Comparison of ENCODE assay signal across 20 cellular contexts in genomic region chr2:150981826-150982225, GRCh38.
DNase-seq lines count a peak whose midpoint lies in the region; ATAC-seq and TF ChIP-seq lines count a peak whose summit lies in the region.
"Had no signal": no experiment of that assay in that cellular context is flagged by ENCODE, and none has a peak within 500 bp of the region (broad histone marks: within the 10 kb centered on the region; RNA-seq: fewer than 3 reads in every experiment).

No MANE protein-coding gene starts in this region.

- no peak for TF ChIP-seq CTCF in MM.1S (IDR thresholded peaks at IDR 0.05; ENCODE audit: low read length)
- TF ChIP-seq CTCF in fibroblast of lung (conservative IDR thresholded peaks at IDR 0.05 in 1 of 2, IDR thresholded peaks at IDR 0.05 in 1 of 2; ENCODE audit: low read depth in 1 of 2, low read length in 2 of 2) = no peak
- TF ChIP-seq CTCF in nephron progenitor cell (IDR thresholded peaks at IDR 0.05) = no peak

- CTCF ChIA-PET in activated CD4-positive, alpha-beta memory T cell treated with anti-CD3 and anti-CD28 coated beads for 36 hours (lab: Charles Lee) = no interaction called here

- H3K9ac ChIP-seq in MM.1S (ENCODE audit: low read length) (no peak overlapping the region), fibroblast of lung (ENCODE audit: insufficient read depth, low read length) (no peak overlapping the region)

- H3K36me3 Mint-ChIP-seq in nephron progenitor cell (ENCODE audit: low read depth) = no peaks in the 10 kb centered on the region
- no peaks in the 10 kb centered on the region for H3K36me3 Mint-ChIP-seq in activated CD4-positive, alpha-beta memory T cell treated with anti-CD3 and anti-CD28 coated beads for 36 hours
- H3K36me3 Mint-ChIP-seq: T-cell had no signal

- peaks cover 11% of the 10 kb centered on the region for H3K4me1 ChIP-seq in MM.1S (ENCODE audit: low read length)
- H3K4me1 ChIP-seq in fibroblast of lung (ENCODE audit: control insufficient read depth, extremely low read depth, insufficient read depth, low read length) = no peaks in the 10 kb centered on the region
- H3K4me1 ChIP-seq: transverse colon had no signal

- POLR2A ChIA-PET in activated CD4-positive, alpha-beta memory T cell treated with anti-CD3 and anti-CD28 coated beads for 36 hours (lab: Charles Lee) = no interaction called here

- peaks cover 44% of the 10 kb centered on the region for H3K4me1 Mint-ChIP-seq in nephron progenitor cell
- no peaks in the 10 kb centered on the region for H3K4me1 Mint-ChIP-seq in stimulated activated naive CD8-positive, alpha-beta T cell treated with anti-CD3 and anti-CD28 coated beads, Interleukin-15, amount 100 ng/mL, for 72 hours
- H3K4me1 Mint-ChIP-seq in activated CD4-positive, alpha-beta memory T cell treated with anti-CD3 and anti-CD28 coated beads for 36 hours (ENCODE audit: low read depth) = no peaks in the 10 kb centered on the region
- H3K4me1 Mint-ChIP-seq: T-cell had no signal

- intact Hi-C loops in activated CD4-positive, alpha-beta memory T cell treated with anti-CD3 and anti-CD28 coated beads for 36 hours (cut with micrococcal nuclease) = no loop called here

- no peak overlapping the region for H3K4me3 ChIP-seq in MM.1S (ENCODE audit: low read length)
- H3K4me3 ChIP-seq in fibroblast of lung (replicated peaks in 1 of 4; ENCODE audit: control extremely low read depth in 1 of 4, insufficient read depth in 1 of 4, low read depth in 3 of 4, low read length in 4 of 4) = no peak overlapping the region
- H3K4me3 ChIP-seq: transverse colon had no signal

- no peaks in the 10 kb centered on the region for H3K9me2 ChIP-seq in MM.1S (replicated peaks; ENCODE audit: insufficient read depth, low read length)

- H3K27ac Mint-ChIP-seq in nephron progenitor cell = peak overlapping the region; percentile 81
- H3K27ac Mint-ChIP-seq in stimulated activated naive CD8-positive, alpha-beta T cell treated with anti-CD3 and anti-CD28 coated beads, Interleukin-15, amount 100 ng/mL, for 72 hours = no peak overlapping the region
- no peak overlapping the region for H3K27ac Mint-ChIP-seq in activated CD4-positive, alpha-beta memory T cell treated with anti-CD3 and anti-CD28 coated beads for 36 hours
- H3K27ac Mint-ChIP-seq: T-cell had no signal

- peaks cover 5% of the 10 kb centered on the region for H3K9me3 Mint-ChIP-seq in nephron progenitor cell
- peaks cover 9 to 10% of the 10 kb centered on the region in 2 donors for H3K9me3 Mint-ChIP-seq in stimulated activated naive CD8-positive, alpha-beta T cell treated with anti-CD3 and anti-CD28 coated beads, Interleukin-15, amount 100 ng/mL, for 72 hours
- H3K9me3 Mint-ChIP-seq in activated CD4-positive, alpha-beta memory T cell treated with anti-CD3 and anti-CD28 coated beads for 36 hours = no peaks in the 10 kb centered on the region

- H3K9me3 ChIP-seq in MM.1S (replicated peaks; ENCODE audit: insufficient read depth, low read length) = no peaks in the 10 kb centered on the region
- no peaks in the 10 kb centered on the region for H3K9me3 ChIP-seq in fibroblast of lung (ENCODE audit: control insufficient read depth, insufficient read depth, low read depth, low read length)

- H3K27me3 Mint-ChIP-seq in nephron progenitor cell (ENCODE audit: low read depth, poor library complexity) = peaks cover 4% of the 10 kb centered on the region
- H3K27me3 Mint-ChIP-seq in stimulated activated naive CD8-positive, alpha-beta T cell treated with anti-CD3 and anti-CD28 coated beads, Interleukin-15, amount 100 ng/mL, for 72 hours = peaks cover 24% of the 10 kb centered on the region
- peaks cover 5% of the 10 kb centered on the region for H3K27me3 Mint-ChIP-seq in activated CD4-positive, alpha-beta memory T cell treated with anti-CD3 and anti-CD28 coated beads for 36 hours

- H3K79me2 ChIP-seq in MM.1S (ENCODE audit: low read length) (no peaks in the 10 kb centered on the region), fibroblast of lung (ENCODE audit: control insufficient read depth, insufficient read depth, low read length) (no peaks in the 10 kb centered on the region)

- no peak overlapping the region for H3K4me3 Mint-ChIP-seq in nephron progenitor cell
- H3K4me3 Mint-ChIP-seq in stimulated activated naive CD8-positive, alpha-beta T cell treated with anti-CD3 and anti-CD28 coated beads, Interleukin-15, amount 100 ng/mL, for 72 hours = no peak overlapping the region
- H3K4me3 Mint-ChIP-seq in activated CD4-positive, alpha-beta memory T cell treated with anti-CD3 and anti-CD28 coated beads for 36 hours = no peak overlapping the region
- H3K4me3 Mint-ChIP-seq: T-cell had no signal

- DNase-seq in ELF-1 (ENCODE audit: low read depth, low spot score) = peak; percentile 48
- peak; percentile 24 for DNase-seq in MM.1S
- peak; percentile 21 to 47 for DNase-seq in fibroblast of lung (ENCODE audit: low read depth in 2 of 2)
- no peak for DNase-seq in nephron progenitor cell
- no peak for DNase-seq in stimulated activated naive CD8-positive, alpha-beta T cell treated with anti-CD3 and anti-CD28 coated beads, Interleukin-15, amount 100 ng/mL, for 72 hours
- no peak for DNase-seq in activated CD4-positive, alpha-beta memory T cell treated with anti-CD3 and anti-CD28 coated beads for 36 hours
- DNase-seq in anterior cingulate cortex (lab: John Stamatoyannopoulos, UW) = no peak
- DNase-seq: activated CD4-positive, alpha-beta T cell treated with anti-CD3 and anti-CD28 coated beads, Interleukin-2, amount 50 U/mL, for 4 hours; activated gamma-delta T cell treated with Interleukin-2 at 50 U/mL for 16 hours; DMS79; KG1; NCI-H1105; NCI-H2107; NCI-H526; right cardiac atrium; stimulated activated naive CD4-positive, alpha-beta T cell treated with Interleukin-2 at 50 U/mL for 16 hours; T-cell; transverse colon had no signal

- ATAC-seq in stimulated activated naive CD8-positive, alpha-beta T cell treated with anti-CD3 and anti-CD28 coated beads, Interleukin-15, amount 100 ng/mL, for 72 hours = no peak
- no peak for ATAC-seq in HG03196 (IDR thresholded peaks at IDR 0.05; ENCODE audit: unreplicated experiment)
- ATAC-seq: left lobe of liver, right cardiac atrium, T-cell had no signal

- peak overlapping the region; percentile 2; the same call in 1 of the 2 replicates for H3K4me2 ChIP-seq in MM.1S (ENCODE audit: low read depth, low read length)
- no peak overlapping the region for H3K4me2 ChIP-seq in fibroblast of lung (ENCODE audit: extremely low read depth, insufficient read depth, low read length)

- H3K27ac ChIP-seq in MM.1S (ENCODE audit: low read length) = no peak overlapping the region
- no peak overlapping the region for H3K27ac ChIP-seq in fibroblast of lung (ENCODE audit: insufficient read depth, low read length)

- H3K27me3 ChIP-seq in MM.1S (replicated peaks; ENCODE audit: insufficient read depth, low read length) (no peaks in the 10 kb centered on the region), fibroblast of lung (ENCODE audit: control insufficient read depth, insufficient read depth, low read length) (no peaks in the 10 kb centered on the region)
- H3K27me3 ChIP-seq: transverse colon had no signal

- 0 out of 2 replicates have a peak overlapping the region, but pooled peaks have one; percentile 18 for H2AFZ ChIP-seq in MM.1S (ENCODE audit: low read length)
- H2AFZ ChIP-seq in fibroblast of lung (ENCODE audit: low read length) = no peak overlapping the region

- no peaks in the 10 kb centered on the region for H4K20me1 ChIP-seq in MM.1S (ENCODE audit: insufficient read depth, low read length)
- H4K20me1 ChIP-seq in fibroblast of lung (ENCODE audit: control insufficient read depth, extremely low read depth, insufficient read depth, low read length) = no peaks in the 10 kb centered on the region

- H3F3A ChIP-seq in MM.1S (ENCODE audit: insufficient read depth, low read length) = no peaks in the 10 kb centered on the region

- H3K36me3 ChIP-seq in MM.1S (replicated peaks; ENCODE audit: insufficient read depth, low read length) (no peaks in the 10 kb centered on the region), fibroblast of lung (ENCODE audit: control insufficient read depth, insufficient read depth, low read length) (no peaks in the 10 kb centered on the region)
- H3K36me3 ChIP-seq: transverse colon had no signal

Comparison
In these comparisons a context has a peak if more than half of its experiments do, and no peak if none do; other contexts are left out.
1. DNase-seq: peak in ELF-1 (single experiment), MM.1S (single experiment) and fibroblast of lung (2 of 2); none in nephron progenitor cell (single experiment), stimulated activated naive CD8-positive, alpha-beta T cell treated with anti-CD3 and anti-CD28 coated beads, Interleukin-15, amount 100 ng/mL, for 72 hours (0 of 2), activated CD4-positive, alpha-beta memory T cell treated with anti-CD3 and anti-CD28 coated beads for 36 hours (single experiment) and anterior cingulate cortex (0 of 58).